1 cellular context compared by ENCODE assay signal in genomic region chr1:167554028-167554779, GRCh38.
TF ChIP-seq lines count a peak whose summit lies in the region.

No MANE protein-coding gene starts in this region.

TF ChIP-seq in HepG2, 621 proteins besides CTCF, POLR2A, EP300 and RAD21:
- TF ChIP-seq ZFP82 (CRISPR knock-in tag; IDR thresholded peaks at IDR 0.05; ENCODE audit: borderline replicate concordance) (peak; percentile 6; the same call in 1 of the 2 replicates), KAT8 (CRISPR knock-in tag; IDR thresholded peaks at IDR 0.05) (0 out of 2 replicates have a peak, but pooled peaks have one; percentile 10), PRPF4 (IDR thresholded peaks at IDR 0.05; ENCODE audit: low read depth, low read length, poor library complexity, severe bottlenecking) (no peak), ZNF800 (CRISPR knock-in tag; IDR thresholded peaks at IDR 0.05) (no peak), ZMYM2 (CRISPR knock-in tag; IDR thresholded peaks at IDR 0.05) (no peak), HDAC1 (CRISPR knock-in tag; IDR thresholded peaks at IDR 0.05) (peak; percentile 3; the same call in 1 of the 2 replicates), AKNA (CRISPR knock-in tag; IDR thresholded peaks at IDR 0.05; ENCODE audit: borderline replicate concordance) (no peak), ZNF281 (CRISPR knock-in tag; IDR thresholded peaks at IDR 0.05; ENCODE audit: borderline replicate concordance) (no peak), ZNF510 (CRISPR knock-in tag; IDR thresholded peaks at IDR 0.05; ENCODE audit: low read depth) (no peak), GPBP1L1 (CRISPR knock-in tag; IDR thresholded peaks at IDR 0.05) (no peak)
